ENCODE assay signal across 14 cellular contexts in the genomic region with DNA sequence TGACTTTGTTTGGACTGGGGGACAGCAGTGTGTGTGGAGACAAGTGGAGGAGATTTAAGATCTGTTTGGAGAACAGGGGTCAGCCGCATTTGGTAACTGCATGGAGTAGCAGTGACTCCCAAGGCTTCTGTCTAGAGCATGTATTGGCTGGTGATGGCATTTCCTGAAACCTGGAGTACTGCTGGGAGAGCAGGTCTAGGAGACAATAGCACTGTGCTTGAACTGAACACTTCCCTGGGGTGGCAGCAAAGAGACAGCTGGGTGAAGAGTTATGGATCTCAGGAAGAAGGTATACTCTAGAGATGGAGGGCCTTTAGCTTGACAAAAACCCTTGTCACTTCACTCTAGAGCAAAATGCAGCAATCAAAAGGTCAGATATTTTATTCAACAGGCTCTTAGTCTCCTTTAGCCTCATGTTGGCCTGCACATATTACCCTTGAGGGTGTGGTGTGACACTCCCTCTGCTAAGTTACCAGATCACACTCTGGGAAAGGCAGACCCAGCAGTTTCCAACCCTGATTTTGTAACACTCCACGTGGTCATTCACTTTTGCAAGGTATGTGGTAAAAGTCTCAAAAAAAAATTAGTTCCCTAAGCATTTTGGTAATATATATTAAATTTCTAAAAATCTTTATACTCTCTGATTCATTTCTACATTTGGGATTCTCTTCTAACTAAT.
A peak's percentile ranks its signal among the peaks of the same experiment; 100 is the strongest.
DNase-seq lines count a peak whose midpoint lies in the region; ATAC-seq and TF ChIP-seq lines count a peak whose summit lies in the region.
"Had no signal": no experiment of that assay in that cellular context is flagged by ENCODE, and none has a peak within 500 bp of the region (broad histone marks: within the 10 kb centered on the region; RNA-seq: fewer than 3 reads in every experiment).

No MANE protein-coding gene starts in this region.

- POLR2A ChIA-PET in BJ (lab: Charles Lee): no interaction called here
- POLR2A ChIA-PET in activated CD8-positive, alpha-beta T cell treated with anti-CD3 and anti-CD28 coated beads for 36 hours (lab: Charles Lee): interaction anchor here (1.5 kb wide), 1 partner anchor 9 kb away, joined by 3 read pairs; no protein-coding TSS in a partner anchor

- H3K27ac Mint-ChIP-seq in activated CD8-positive, alpha-beta T cell treated with anti-CD3 and anti-CD28 coated beads for 36 hours: no peak overlapping the region
- H3K27ac Mint-ChIP-seq: activated T-helper 2 cell treated with anti-CD3 and anti-CD28 coated beads, Interferon-gamma antibody, Interleukin-2, Interleukin-4, amounts not matched to agents 10 μg/mL and 5 μg/mL and 100 μg/mL, durations not matched to agents 14 hours and 24 hours and 36 hours had no signal

- ATAC-seq in left lung: peak; percentile 52
- ATAC-seq in HG02981 (IDR thresholded peaks at IDR 0.05; ENCODE audit: unreplicated experiment): no peak
- ATAC-seq in activated CD8-positive, alpha-beta T cell treated with anti-CD3 and anti-CD28 coated beads for 36 hours: no peak
- ATAC-seq in HG03565 (IDR thresholded peaks at IDR 0.05; ENCODE audit: unreplicated experiment): no peak

- H3K4me3 Mint-ChIP-seq in activated CD8-positive, alpha-beta T cell treated with anti-CD3 and anti-CD28 coated beads for 36 hours: no peak overlapping the region

- peaks cover 4 to 8% of the 10 kb centered on the region in 2 donors for H3K4me1 ChIP-seq in left lung

- intact Hi-C loops in left lung (cut with DNase I): no loop called here
- intact Hi-C loops in activated CD8-positive, alpha-beta T cell treated with anti-CD3 and anti-CD28 coated beads for 36 hours (cut with micrococcal nuclease): loop anchor here (10.0 kb wide), 1 partner anchor 119 kb away; no protein-coding TSS in a partner anchor

- DNase-seq in BJ (ENCODE audit: low read depth) (no peak), HT-29 (ENCODE audit: low spot score) (peak; percentile 18), astrocyte of the hippocampus (ENCODE audit: low read depth, low spot score) (peak; percentile 32), left lung (no peak), NCI-H524 treated with DMSO at 0.1 percent for 48 hours (lab: John Stamatoyannopoulos, UW) (no peak)
- no peak for DNase-seq in activated CD8-positive, alpha-beta T cell treated with anti-CD3 and anti-CD28 coated beads for 36 hours
- DNase-seq: DMS79 treated with DMSO at 0.1 percent for 48 hours, left cardiac atrium, NCI-H1436 treated with DMSO at 0.1 percent for 48 hours, retina, T1000 had no signal

- H3K4me1 Mint-ChIP-seq in activated CD8-positive, alpha-beta T cell treated with anti-CD3 and anti-CD28 coated beads for 36 hours (ENCODE audit: low read depth): peaks cover 14% of the 10 kb centered on the region

- no peaks in the 10 kb centered on the region for H3K27me3 Mint-ChIP-seq in activated CD8-positive, alpha-beta T cell treated with anti-CD3 and anti-CD28 coated beads for 36 hours

- H3K4me3 ChIP-seq in BJ (ENCODE audit: low read depth, low read length) (no peak overlapping the region), left lung (no peak overlapping the region)

- H3K27ac ChIP-seq in left lung: peak overlapping the region in 1 of 2 donors; percentile 42

- H3K27me3 ChIP-seq in BJ (ENCODE audit: control insufficient read depth, insufficient read depth, low read length) (no peaks in the 10 kb centered on the region), left lung (no peaks in the 10 kb centered on the region)

- CTCF ChIA-PET in BJ (lab: Yijun Ruan, JAX): interaction anchor here (0.9 to 1.2 kb wide), 4 partner anchors 9 to 108 kb away, joined by 3 to 4 read pairs (median 3); no protein-coding TSS in a partner anchor
- CTCF ChIA-PET in activated CD8-positive, alpha-beta T cell treated with anti-CD3 and anti-CD28 coated beads for 36 hours (lab: Charles Lee): no interaction called here

- H3K36me3 Mint-ChIP-seq in activated CD8-positive, alpha-beta T cell treated with anti-CD3 and anti-CD28 coated beads for 36 hours (ENCODE audit: low read depth): peaks cover 5% of the 10 kb centered on the region

- H3K36me3 ChIP-seq in BJ (ENCODE audit: control insufficient read depth, insufficient read depth, low read length) (no peaks in the 10 kb centered on the region), left lung (peaks cover 0 to 6% of the 10 kb centered on the region in 2 donors)

- TF ChIP-seq CTCF in BJ (IDR thresholded peaks at IDR 0.05; ENCODE audit: insufficient read depth, low read depth, low read length): 0 out of 2 replicates have a peak, but pooled peaks have one; percentile 17
- TF ChIP-seq CTCF in left lung (IDR thresholded peaks at IDR 0.05): no peak
- no peak for TF ChIP-seq CTCF in activated CD8-positive, alpha-beta T cell treated with anti-CD3 and anti-CD28 coated beads for 36 hours (IDR thresholded peaks at IDR 0.05)

- no peaks in the 10 kb centered on the region for H3K9me3 ChIP-seq in left lung

- H3K9me3 Mint-ChIP-seq in activated CD8-positive, alpha-beta T cell treated with anti-CD3 and anti-CD28 coated beads for 36 hours: no peaks in the 10 kb centered on the region
- H3K9me3 Mint-ChIP-seq: activated T-helper 2 cell treated with anti-CD3 and anti-CD28 coated beads, Interferon-gamma antibody, Interleukin-2, Interleukin-4, amounts not matched to agents 10 μg/mL and 5 μg/mL and 100 μg/mL, durations not matched to agents 14 hours and 24 hours and 36 hours had no signal

Comparison
In these comparisons a context has a peak if more than half of its experiments do, and no peak if none do; other contexts are left out.
1. DNase-seq: peak in HT-29 (single experiment) and astrocyte of the hippocampus (single experiment); none in BJ (single experiment), left lung (0 of 2), activated CD8-positive, alpha-beta T cell treated with anti-CD3 and anti-CD28 coated beads for 36 hours (single experiment) and NCI-H524 treated with DMSO at 0.1 percent for 48 hours (single experiment).